In genomic region chr17:39927928-39928867, GRCh38 we compare ENCODE assay signal across 8 cellular contexts. TPM values are rescaled to one million over a fixed set of nuclear protein-coding genes. Genes with fewer than 3 reads are reported as not detected.
DNase-seq lines count a peak whose midpoint lies in the region; ATAC-seq and TF ChIP-seq lines count a peak whose summit lies in the region.

No MANE protein-coding gene starts in this region.

- H3K4me3 ChIP-seq in DND-41 (ENCODE audit: low read depth in 1 of 2, low read length in 2 of 2) (peak overlapping the region; percentile 90 to 97), RWPE2 (ENCODE audit: severe bottlenecking) (peak overlapping the region; percentile 59), epithelial cell of proximal tubule (ENCODE audit: low read depth, low read length) (peak overlapping the region; percentile 86)

- no peaks in the 10 kb centered on the region for H3K27me3 Mint-ChIP-seq in naive thymus-derived CD8-positive, alpha-beta T cell

- no peaks in the 10 kb centered on the region for H3K9me3 Mint-ChIP-seq in naive thymus-derived CD8-positive, alpha-beta T cell

- peaks cover 41% of the 10 kb centered on the region for H3K4me1 ChIP-seq in DND-41 (ENCODE audit: insufficient read depth, low read length)
- peaks cover 19% of the 10 kb centered on the region for H3K4me1 ChIP-seq in RWPE2 (ENCODE audit: insufficient read depth, poor library complexity, severe bottlenecking)

- DNase-seq in DND-41 (no peak), HEK293T (ENCODE audit: extremely low spot score) (peak; percentile 25), RWPE2 (ENCODE audit: low spot score) (no peak), epithelial cell of proximal tubule (ENCODE audit: low read depth) (no peak), NCI-H1694 (lab: John Stamatoyannopoulos, UW) (no peak), kidney glomerular epithelial cell (lab: John Stamatoyannopoulos, UW) (no peak), NOMO-1 treated with dmso at 0.1 percent for 144 hours (lab: John Stamatoyannopoulos, UW; ENCODE audit: unreplicated experiment) (no peak)
- DNase-seq in naive thymus-derived CD8-positive, alpha-beta T cell, result no peak

- peak overlapping the region; percentile 97 for H3K4me2 ChIP-seq in DND-41 (ENCODE audit: insufficient read depth, low read length)

- peaks cover 22 to 46% (median 41%) of the 10 kb centered on the region in 4 donors for H3K4me1 Mint-ChIP-seq in naive thymus-derived CD8-positive, alpha-beta T cell

- peak overlapping the region; percentile 87 to 99 (median 92) for H3K4me3 Mint-ChIP-seq in naive thymus-derived CD8-positive, alpha-beta T cell

- H3K36me3 ChIP-seq in DND-41 (ENCODE audit: insufficient read depth, low read length) (peaks cover 22% of the 10 kb centered on the region), RWPE2 (ENCODE audit: low read depth) (peaks cover 5% of the 10 kb centered on the region; the same call in 1 of the 2 replicates)

- peak; percentile 6 for ATAC-seq in DND-41 (ENCODE audit: insufficient read depth, low read depth)
- no peak for ATAC-seq in RWPE2 (ENCODE audit: low read depth)
- no peak for ATAC-seq in naive thymus-derived CD8-positive, alpha-beta T cell

- CTCF ChIA-PET in HEK293T (lab: Yijun Ruan, JAX), result interaction anchor here (0.9 kb wide), 1 partner anchor 11 kb away, joined by 3 read pairs; no protein-coding TSS in a partner anchor

- peaks cover 50% of the 10 kb centered on the region for H3K79me2 ChIP-seq in DND-41 (ENCODE audit: insufficient read depth, low read length)

- H4K20me1 ChIP-seq in DND-41 (ENCODE audit: insufficient read depth, low read length), result peaks cover 34% of the 10 kb centered on the region

- TF ChIP-seq CTCF in DND-41 (IDR thresholded peaks at IDR 0.05; ENCODE audit: borderline replicate concordance, extremely low read depth, low read length, poor library complexity, severe bottlenecking) (no peak), RWPE2 (IDR thresholded peaks at IDR 0.05; ENCODE audit: poor library complexity, severe bottlenecking) (no peak), epithelial cell of proximal tubule (conservative IDR thresholded peaks at IDR 0.05; ENCODE audit: low read depth, low read length) (no peak)

- no peaks in the 10 kb centered on the region for H3K9me3 ChIP-seq in DND-41 (ENCODE audit: insufficient read depth, low read length, severe bottlenecking)
- H3K9me3 ChIP-seq in RWPE2 (ENCODE audit: severe bottlenecking), result no peaks in the 10 kb centered on the region

- H3K27me3 ChIP-seq in DND-41 (ENCODE audit: insufficient read depth, low read length, poor library complexity) (no peaks in the 10 kb centered on the region), RWPE2 (ENCODE audit: insufficient read depth, poor library complexity, severe bottlenecking) (no peaks in the 10 kb centered on the region)

- peak overlapping the region; percentile 85 to 98 (median 95) for H3K27ac Mint-ChIP-seq in naive thymus-derived CD8-positive, alpha-beta T cell

- H3K36me3 Mint-ChIP-seq in naive thymus-derived CD8-positive, alpha-beta T cell, result peaks cover 0 to 13% (median under 1%) of the 10 kb centered on the region in 3 donors

- H2AFZ ChIP-seq in DND-41 (ENCODE audit: low read depth, low read length), result peak overlapping the region; percentile 100

- H3K9ac ChIP-seq in DND-41 (ENCODE audit: low read depth, low read length), result peak overlapping the region; percentile 83

- POLR2A ChIA-PET in HEK293T (lab: Yijun Ruan, JAX), result interaction anchor here (0.9 to 1.5 kb wide), 6 partner anchors 11 to 291 kb away, joined by 3 to 6 read pairs (median 4); partner anchors contain the start of genes PGAP3, PSMD3 and WIPF2
- POLR2A ChIA-PET in naive thymus-derived CD8-positive, alpha-beta T cell (lab: Charles Lee), result interaction anchor here (0.7 to 4.8 kb wide), 14 partner anchors 11 to 467 kb away, joined by 3 to 46 read pairs (median 8); partner anchors contain the start of genes GSDMB, IKZF3, PGAP3 and PSMD3

- peak overlapping the region; percentile 88 for H3K27ac ChIP-seq in DND-41 (ENCODE audit: low read length)
- peak overlapping the region; percentile 87 for H3K27ac ChIP-seq in RWPE2 (ENCODE audit: poor library complexity, severe bottlenecking)

TF ChIP-seq in HEK293T, 16 proteins besides CTCF, POLR2A, EP300 and RAD21:
- TF ChIP-seq PKNOX1 (IDR thresholded peaks at IDR 0.05) (no peak), TARDBP (IDR thresholded peaks at IDR 0.05) (no peak), BHLHE40 (IDR thresholded peaks at IDR 0.05; ENCODE audit: borderline replicate concordance) (no peak), L3MBTL2 (conservative IDR thresholded peaks at IDR 0.05) (no peak), SP1 (IDR thresholded peaks at IDR 0.05) (no peak), CTBP1 (IDR thresholded peaks at IDR 0.05; ENCODE audit: borderline replicate concordance) (no peak), FOXM1 (IDR thresholded peaks at IDR 0.05; ENCODE audit: borderline replicate concordance) (no peak), NFRKB (IDR thresholded peaks at IDR 0.05) (no peak), ZNF384 (IDR thresholded peaks at IDR 0.05) (no peak), ELF4 (IDR thresholded peaks at IDR 0.05) (no peak), ARNT (IDR thresholded peaks at IDR 0.05) (no peak), HDGF (IDR thresholded peaks at IDR 0.05; ENCODE audit: borderline replicate concordance) (no peak), LEF1 (IDR thresholded peaks at IDR 0.05; ENCODE audit: borderline replicate concordance) (no peak), FOXA1 (IDR thresholded peaks at IDR 0.05) (no peak), FOXK2 (IDR thresholded peaks at IDR 0.05) (no peak), SUZ12 (IDR thresholded peaks at IDR 0.05) (no peak)

RNA-seq across cellular contexts. Expression of gene LRRC3C, which starts 0.7 kb away (rescaled TPM):
- total RNA-seq in epithelial cell of proximal tubule, result not detected in 2 replicates
- under 1 TPM in 1 of 2 experiments, not detected in 1; 0.44 TPM for total RNA-seq in naive thymus-derived CD8-positive, alpha-beta T cell
- not detected for polyA plus RNA-seq in naive thymus-derived CD8-positive, alpha-beta T cell

RNA-seq across cellular contexts. Expression of gene ORMDL3, which starts 0.8 kb away (rescaled TPM):
- 23.3 and 35.6 TPM in 2 replicates for total RNA-seq in epithelial cell of proximal tubule
- total RNA-seq in naive thymus-derived CD8-positive, alpha-beta T cell, result 100 to 1,000 TPM; 178 to 192 TPM
- 100 to 1,000 TPM; 100 to 335 (median 249) TPM for polyA plus RNA-seq in naive thymus-derived CD8-positive, alpha-beta T cell

RNA-seq across cellular contexts. Expression of gene GSDMB, which starts 9.8 kb away (rescaled TPM):
- total RNA-seq in epithelial cell of proximal tubule, result 3.2 and 3.3 TPM in 2 replicates
- 10 to 100 TPM; 82.2 to 83.3 TPM for total RNA-seq in naive thymus-derived CD8-positive, alpha-beta T cell
- polyA plus RNA-seq in naive thymus-derived CD8-positive, alpha-beta T cell, result 1 to 10 TPM in 1 of 3 donors, under 1 TPM in 2; 0.55 to 1.2 (median 0.58) TPM

RNA-seq across cellular contexts. Expression of gene GSDMA, which starts 34.6 kb away (rescaled TPM):
- total RNA-seq in epithelial cell of proximal tubule, result 0.23 TPM in 1 of 2 replicates, not detected in the other
- total RNA-seq in naive thymus-derived CD8-positive, alpha-beta T cell, result not detected
- under 1 TPM; 0.16 to 0.65 (median 0.50) TPM for polyA plus RNA-seq in naive thymus-derived CD8-positive, alpha-beta T cell

RNA-seq across cellular contexts. Expression of gene PSMD3, which starts 52.4 kb away (rescaled TPM):
- total RNA-seq in epithelial cell of proximal tubule, result 106 and 191 TPM in 2 replicates
- 10 to 100 TPM; 77.1 to 87.9 TPM for total RNA-seq in naive thymus-derived CD8-positive, alpha-beta T cell
- polyA plus RNA-seq in naive thymus-derived CD8-positive, alpha-beta T cell, result 10 to 100 TPM; 45.4 to 55.9 (median 51.5) TPM

Comparison
In these comparisons a context has a peak if more than half of its experiments do, and no peak if none do; other contexts are left out.
1. RNA of gene GSDMB, which starts 9.8 kb away (total RNA-seq): 82.2 to 83.3 TPM in naive thymus-derived CD8-positive, alpha-beta T cell; 3.2 to 3.3 TPM in epithelial cell of proximal tubule; every median in the first group is over 10 times any median in the second.
2. Peak in every context shown above with its lines, with median percentiles within 50 percentile points of each other: H3K4me3 ChIP-seq.